8 cellular contexts compared by ENCODE assay signal in the genomic region with DNA sequence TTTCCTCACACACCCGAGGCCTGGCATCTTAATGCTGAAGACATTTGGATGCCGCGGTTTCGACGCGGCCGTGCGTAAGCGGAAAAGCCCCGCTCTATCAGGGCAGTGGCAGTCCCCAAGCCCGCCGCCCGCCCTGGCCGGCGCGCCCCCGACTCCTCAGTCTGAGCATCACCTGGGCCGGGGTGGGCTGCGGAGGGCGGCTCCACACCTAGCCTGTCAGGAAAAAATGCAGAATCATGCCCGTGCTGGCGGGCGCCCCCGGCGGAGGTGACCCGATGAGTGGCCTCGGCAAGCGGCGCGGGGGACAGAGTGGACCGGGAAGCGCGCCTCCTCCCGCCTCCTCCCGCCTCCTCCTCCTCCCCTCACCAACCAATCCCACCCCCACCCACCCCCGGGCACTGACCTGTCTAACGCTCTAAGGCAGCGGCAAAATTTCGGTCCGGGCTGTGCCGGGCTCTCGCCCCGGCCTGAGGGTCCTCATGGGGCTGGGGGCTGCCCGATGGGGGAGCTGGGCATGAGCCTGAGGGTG. TPM values are rescaled to one million over a fixed set of nuclear protein-coding genes. Genes with fewer than 3 reads are reported as not detected.
DNase-seq lines count a peak whose midpoint lies in the region; ATAC-seq and TF ChIP-seq lines count a peak whose summit lies in the region.

No MANE protein-coding gene starts in this region.

- peaks cover 0 to 11% of the 10 kb centered on the region in 2 donors for H3K27me3 ChIP-seq in breast epithelium
- H3K27me3 ChIP-seq in layer of hippocampus (ENCODE audit: control insufficient read depth, insufficient read depth, low read length) = peaks cover 9% of the 10 kb centered on the region
- peaks cover 26 to 48% (median 44%) of the 10 kb centered on the region in 5 donors for H3K27me3 ChIP-seq in subcutaneous abdominal adipose tissue (ENCODE audit: control insufficient read depth in 5 of 5, insufficient read depth in 4 of 5, low read length in 5 of 5)

- no peak overlapping the region for H3K27ac ChIP-seq in breast epithelium
- H3K27ac ChIP-seq in layer of hippocampus (ENCODE audit: low read depth, low read length) = peak overlapping the region; percentile 18
- H3K27ac ChIP-seq in subcutaneous abdominal adipose tissue (ENCODE audit: low read depth, low read length) = no peak overlapping the region

- peak overlapping the region in 1 of 5 donors; percentile 39 for H3K9ac ChIP-seq in subcutaneous abdominal adipose tissue (ENCODE audit: low read length in 5 of 5)

- no peak for TF ChIP-seq POLR2A in breast epithelium (IDR thresholded peaks at IDR 0.05)

- H3K36me3 ChIP-seq in breast epithelium (no peaks in the 10 kb centered on the region), subcutaneous abdominal adipose tissue (ENCODE audit: control insufficient read depth in 5 of 5, insufficient read depth in 5 of 5, low read length in 5 of 5) (no peaks in the 10 kb centered on the region)

- intact Hi-C loops in breast epithelium (cut with DNase I; ENCODE audit: low total_unique reads) = no loop called here

- peaks cover 4 to 10% of the 10 kb centered on the region in 2 donors for H3K4me1 ChIP-seq in breast epithelium
- peaks cover 0 to 25% (median 15%) of the 10 kb centered on the region in 5 donors for H3K4me1 ChIP-seq in subcutaneous abdominal adipose tissue (ENCODE audit: control insufficient read depth in 5 of 5, insufficient read depth in 5 of 5, low read length in 5 of 5)

- ATAC-seq in HG03196 (IDR thresholded peaks at IDR 0.05; ENCODE audit: unreplicated experiment) = no peak

- H3K4me3 ChIP-seq in breast epithelium = peak overlapping the region; percentile 39 to 81 (median 55)
- H3K4me3 ChIP-seq in subcutaneous abdominal adipose tissue (ENCODE audit: low read depth in 1 of 5, low read length in 5 of 5) = peak overlapping the region in 4 of 5 donors; percentile 51 to 75 (median 64)

- peak; percentile 42 for DNase-seq in stimulated activated CD4-positive, alpha-beta T cell treated with anti-CD3 and anti-CD28 coated beads, Interleukin-15, amount 100 ng/mL, for 24 hours
- no peak for DNase-seq in stimulated activated CD4-positive, alpha-beta T cell treated with anti-CD3 and anti-CD28 coated beads, Interleukin-12 subunit alpha, Interleukin-12 subunit beta, amount 100 ng/mL, for 4 hours
- DNase-seq in NCI-H69 (lab: John Stamatoyannopoulos, UW) = peak; percentile 76
- DNase-seq in breast epithelium (ENCODE audit: low spot score in 2 of 2) = peak in 1 of 2 donors; percentile 17
- DNase-seq in SW480 (ENCODE audit: low spot score) = no peak

- H3K9me3 ChIP-seq in breast epithelium = no peaks in the 10 kb centered on the region
- H3K9me3 ChIP-seq in subcutaneous abdominal adipose tissue (ENCODE audit: control insufficient read depth in 5 of 5, low read length in 5 of 5) = no peaks in the 10 kb centered on the region

- TF ChIP-seq CTCF in breast epithelium (IDR thresholded peaks at IDR 0.05) = no peak

RNA-seq across cellular contexts. Expression of a gene that starts 0.6 kb away (rescaled TPM):
- total RNA-seq in breast epithelium = 1 to 10 TPM; 1.1 to 2.6 (median 1.2) TPM

RNA-seq across cellular contexts. Expression of a gene that starts 21.2 kb away (rescaled TPM):
- 10 to 100 TPM in 2 of 3 donors, 1 to 10 TPM in 1; 8.3 to 28.2 (median 19.2) TPM for total RNA-seq in breast epithelium

RNA-seq across cellular contexts. Expression of a gene that starts 27.8 kb away (rescaled TPM):
- 10 to 100 TPM in 2 of 3 donors, 1 to 10 TPM in 1; 3.0 to 35.1 (median 25.9) TPM for total RNA-seq in breast epithelium

RNA-seq across cellular contexts. Expression of a gene that starts 41.4 kb away (rescaled TPM):
- 10 to 100 TPM; 13.8 to 26.9 (median 24.6) TPM for total RNA-seq in breast epithelium

Comparison
In these comparisons a context has a peak if more than half of its experiments do, and no peak if none do; other contexts are left out.
1. DNase-seq: peak in stimulated activated CD4-positive, alpha-beta T cell treated with anti-CD3 and anti-CD28 coated beads, Interleukin-15, amount 100 ng/mL, for 24 hours (single experiment) and NCI-H69 (single experiment); none in stimulated activated CD4-positive, alpha-beta T cell treated with anti-CD3 and anti-CD28 coated beads, Interleukin-12 subunit alpha, Interleukin-12 subunit beta, amount 100 ng/mL, for 4 hours (single experiment) and SW480 (single experiment).